Comparison of ENCODE assay signal across 11 cellular contexts in the genomic region with DNA sequence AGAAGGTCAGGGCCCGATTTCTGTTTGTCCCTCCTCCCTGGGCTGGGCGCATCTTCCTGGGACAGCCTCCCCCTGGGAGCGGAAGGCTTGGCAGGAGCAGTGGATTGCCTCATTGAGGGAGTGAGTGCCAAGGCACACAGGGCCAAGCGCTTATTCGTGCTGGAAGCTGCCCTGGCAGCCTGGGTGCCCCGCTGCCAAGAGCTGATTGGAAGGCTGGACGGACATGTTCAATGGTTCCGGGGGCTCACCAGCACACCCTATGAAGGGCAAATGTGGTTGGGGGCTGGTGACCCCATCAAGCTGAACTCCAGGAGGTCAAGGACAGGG. TPM values are rescaled to one million over a fixed set of nuclear protein-coding genes. Genes with fewer than 3 reads are reported as not detected.
DNase-seq lines count a peak whose midpoint lies in the region; ATAC-seq and TF ChIP-seq lines count a peak whose summit lies in the region.
"Had no signal": no experiment of that assay in that cellular context is flagged by ENCODE, and none has a peak within 500 bp of the region (broad histone marks: within the 10 kb centered on the region; RNA-seq: fewer than 3 reads in every experiment).

No MANE protein-coding gene starts in this region.

- no peak overlapping the region for H3K27ac ChIP-seq in CD8-positive, alpha-beta T cell (ENCODE audit: low read depth, low read length)
- H3K27ac ChIP-seq in body of pancreas: no peak overlapping the region
- H3K27ac ChIP-seq in right cardiac atrium (ENCODE audit: low read length): no peak overlapping the region

- no peak for DNase-seq in CD8-positive, alpha-beta T cell
- DNase-seq in body of pancreas: peak in 3 of 4 donors; percentile 28 to 44 (median 40)
- DNase-seq in right cardiac atrium: peak; percentile 66 to 86 (median 83)
- DNase-seq in posterior vena cava (ENCODE audit: low spot score): peak; percentile 86
- DNase-seq in H4 (ENCODE audit: low spot score): no peak
- no peak for DNase-seq in NCI-H510A treated with DMSO at 0.1 percent for 48 hours (lab: John Stamatoyannopoulos, UW)
- DNase-seq: activated CD4-positive, alpha-beta memory T cell treated with anti-CD3 and anti-CD28 coated beads, Interleukin-2, amount 10 ng/mL, durations not matched to agents 7 days and 5 days; activated naive CD8-positive, alpha-beta T cell treated with anti-CD3 and anti-CD28 coated beads, Interleukin-2, amount 10 ng/mL, durations not matched to agents 7 days and 5 days; Calu3 had no signal

- ATAC-seq in CD8-positive, alpha-beta T cell: no peak
- ATAC-seq in body of pancreas (peak; percentile 52), right cardiac atrium (peak; percentile 50 to 82), HG02973 (IDR thresholded peaks at IDR 0.05; ENCODE audit: unreplicated experiment) (no peak), GM21786 (IDR thresholded peaks at IDR 0.05; ENCODE audit: unreplicated experiment) (no peak)

- H3K4me1 Mint-ChIP-seq in CD8-positive, alpha-beta T cell (ENCODE audit: low read depth): peaks cover 93% of the 10 kb centered on the region

- peak overlapping the region; percentile 95 for H3K27ac Mint-ChIP-seq in CD8-positive, alpha-beta T cell
- H3K27ac Mint-ChIP-seq: activated CD4-positive, alpha-beta memory T cell treated with anti-CD3 and anti-CD28 coated beads, Interleukin-2, amount 10 ng/mL, durations not matched to agents 7 days and 5 days; activated naive CD8-positive, alpha-beta T cell treated with anti-CD3 and anti-CD28 coated beads, Interleukin-2, amount 10 ng/mL, durations not matched to agents 7 days and 5 days had no signal

- intact Hi-C loops in CD8-positive, alpha-beta T cell (cut with DNase I, micrococcal nuclease): loop anchor here in 1 of 2 experiments (10.0 kb wide), 1 partner anchor 1759 kb away; a partner anchor contains a TSS
- intact Hi-C loops in body of pancreas (cut with DNase I): no loop called here
- intact Hi-C loops in right cardiac atrium (cut with DNase I): no loop called here
- intact Hi-C loops in posterior vena cava (cut with DNase I): no loop called here

- CTCF ChIA-PET in CD8-positive, alpha-beta T cell (lab: Charles Lee): interaction anchor here (1.0 to 4.0 kb wide), 6 partner anchors 10 to 66 kb away, joined by 3 to 23 read pairs (median 3); a partner anchor contains a TSS

- 46 to 48% methylated on average over 8 of the region's 8 CpGs for WGBS in body of pancreas, 2 donors
- WGBS in right cardiac atrium: 61% methylated on average over 8 of the region's 8 CpGs

- no peak overlapping the region for H3K4me3 Mint-ChIP-seq in CD8-positive, alpha-beta T cell
- H3K4me3 Mint-ChIP-seq: activated CD4-positive, alpha-beta memory T cell treated with anti-CD3 and anti-CD28 coated beads, Interleukin-2, amount 10 ng/mL, durations not matched to agents 7 days and 5 days; activated naive CD8-positive, alpha-beta T cell treated with anti-CD3 and anti-CD28 coated beads, Interleukin-2, amount 10 ng/mL, durations not matched to agents 7 days and 5 days had no signal

- no peaks in the 10 kb centered on the region for H3K27me3 ChIP-seq in CD8-positive, alpha-beta T cell (ENCODE audit: insufficient read depth, low read length)
- H3K27me3 ChIP-seq in body of pancreas (no peaks in the 10 kb centered on the region), right cardiac atrium (ENCODE audit: control insufficient read depth, insufficient read depth) (no peaks in the 10 kb centered on the region)

- no peak for TF ChIP-seq CTCF in CD8-positive, alpha-beta T cell (IDR thresholded peaks at IDR 0.05)
- TF ChIP-seq CTCF in body of pancreas (IDR thresholded peaks at IDR 0.05): no peak

- no peaks in the 10 kb centered on the region for H3K9me3 ChIP-seq in CD8-positive, alpha-beta T cell (ENCODE audit: low read length)
- H3K9me3 ChIP-seq in body of pancreas (no peaks in the 10 kb centered on the region), right cardiac atrium (ENCODE audit: control insufficient read depth, low read length) (no peaks in the 10 kb centered on the region)

- no peak overlapping the region for H3K4me3 ChIP-seq in CD8-positive, alpha-beta T cell (ENCODE audit: low read depth, low read length)
- H3K4me3 ChIP-seq in body of pancreas: no peak overlapping the region
- H3K4me3 ChIP-seq in right cardiac atrium (ENCODE audit: low read length): no peak overlapping the region

- no peak for TF ChIP-seq POLR2A in body of pancreas (IDR thresholded peaks at IDR 0.05)

- H3K9me3 Mint-ChIP-seq in CD8-positive, alpha-beta T cell: no peaks in the 10 kb centered on the region
- H3K9me3 Mint-ChIP-seq: activated CD4-positive, alpha-beta memory T cell treated with anti-CD3 and anti-CD28 coated beads, Interleukin-2, amount 10 ng/mL, durations not matched to agents 7 days and 5 days; activated naive CD8-positive, alpha-beta T cell treated with anti-CD3 and anti-CD28 coated beads, Interleukin-2, amount 10 ng/mL, durations not matched to agents 7 days and 5 days had no signal

- H3K36me3 ChIP-seq in CD8-positive, alpha-beta T cell (ENCODE audit: insufficient read depth, low read length): no peaks in the 10 kb centered on the region
- H3K36me3 ChIP-seq in body of pancreas (replicated peaks in 1 of 2; ENCODE audit: insufficient read depth in 1 of 2, low read depth in 2 of 2): no peaks in the 10 kb centered on the region

- H3K36me3 Mint-ChIP-seq in CD8-positive, alpha-beta T cell: peaks cover 18% of the 10 kb centered on the region
- H3K36me3 Mint-ChIP-seq: activated naive CD8-positive, alpha-beta T cell treated with anti-CD3 and anti-CD28 coated beads, Interleukin-2, amount 10 ng/mL, durations not matched to agents 7 days and 5 days had no signal

- H3K27me3 Mint-ChIP-seq in CD8-positive, alpha-beta T cell (ENCODE audit: low read depth): no peaks in the 10 kb centered on the region

- POLR2A ChIA-PET in CD8-positive, alpha-beta T cell (lab: Charles Lee): interaction anchor here (1.3 to 4.8 kb wide), 4 partner anchors 12 to 121 kb away, joined by 3 to 30 read pairs (median 12); a partner anchor contains a TSS

- H3K4me1 ChIP-seq in CD8-positive, alpha-beta T cell (ENCODE audit: insufficient read depth, low read length): peaks cover 77% of the 10 kb centered on the region
- H3K4me1 ChIP-seq in body of pancreas (no peaks in the 10 kb centered on the region), right cardiac atrium (ENCODE audit: control insufficient read depth, insufficient read depth, low read length) (peaks cover 8% of the 10 kb centered on the region)

RNA-seq across cellular contexts. Expression of a gene that starts 10.3 kb away (rescaled TPM):
- total RNA-seq in CD8-positive, alpha-beta T cell: 10 to 100 TPM; 15.3 to 16.3 TPM
- total RNA-seq in body of pancreas: 1 to 10 TPM in 1 of 2 donors, under 1 TPM in 1; 0.66 to 1.6 TPM
- total RNA-seq in right cardiac atrium: under 1 TPM; 0.06 to 0.18 (median 0.16) TPM
- 0.05 TPM for polyA plus RNA-seq in right cardiac atrium
- under 1 TPM; 0.37 to 0.57 TPM for total RNA-seq in posterior vena cava
- total RNA-seq in H4 (2014; rRNA removed; shearing (Covaris generic)): not detected in 2 replicates
- total RNA-seq: Calu3 had no signal

Comparison
In these comparisons a context has a peak if more than half of its experiments do, and no peak if none do; other contexts are left out.
1. ATAC-seq: peak in body of pancreas (single experiment) and right cardiac atrium (2 of 2); none in CD8-positive, alpha-beta T cell (single experiment), HG02973 (single experiment) and GM21786 (single experiment).
2. DNase-seq: peak in body of pancreas (3 of 4), right cardiac atrium (3 of 3) and posterior vena cava (single experiment); none in CD8-positive, alpha-beta T cell (0 of 7), H4 (single experiment) and NCI-H510A treated with DMSO at 0.1 percent for 48 hours (single experiment).
3. RNA of a gene that starts 10.3 kb away (total RNA-seq): 15.3 to 16.3 TPM in CD8-positive, alpha-beta T cell; 0.66 to 1.6 TPM in body of pancreas, 0.37 to 0.57 TPM in posterior vena cava, 0.06 to 0.18 TPM in right cardiac atrium and not detected in H4; every median in the first group is over 4 times any median in the second.